1 cellular context compared by ENCODE assay signal in genomic region chr4:15778191-15778741, GRCh38.
TF ChIP-seq lines count a peak whose summit lies in the region.

Gene CD38 (plus strand): TSS chr4:15778328. CDS start chr4:15778415, 87 bp downstream.

TF ChIP-seq in H1, 55 proteins besides CTCF, POLR2A, EP300 and RAD21 (continued from another document):
- TF ChIP-seq EZH2 (IDR thresholded peaks at IDR 0.05; ENCODE audit: low read depth, low read length, severe bottlenecking), result peak; percentile 70
- TF ChIP-seq BACH1 (IDR thresholded peaks at IDR 0.05; ENCODE audit: low read length), result no peak
- no peak for TF ChIP-seq NRF1 (IDR thresholded peaks at IDR 0.05; ENCODE audit: low read depth, low read length)
- TF ChIP-seq RNF2 (IDR thresholded peaks at IDR 0.05; ENCODE audit: borderline replicate concordance, low read depth, low read length, missing control alignments, poor library complexity, severe bottlenecking), result no peak
- TF ChIP-seq BCL11A (IDR thresholded peaks at IDR 0.05; ENCODE audit: low read depth in 2 of 2, low read length in 2 of 2), result no peak
TF ChIP-seq in H1: peak in this region for 6.
